ENCODE assay signal across 7 cellular contexts in the genomic region with DNA sequence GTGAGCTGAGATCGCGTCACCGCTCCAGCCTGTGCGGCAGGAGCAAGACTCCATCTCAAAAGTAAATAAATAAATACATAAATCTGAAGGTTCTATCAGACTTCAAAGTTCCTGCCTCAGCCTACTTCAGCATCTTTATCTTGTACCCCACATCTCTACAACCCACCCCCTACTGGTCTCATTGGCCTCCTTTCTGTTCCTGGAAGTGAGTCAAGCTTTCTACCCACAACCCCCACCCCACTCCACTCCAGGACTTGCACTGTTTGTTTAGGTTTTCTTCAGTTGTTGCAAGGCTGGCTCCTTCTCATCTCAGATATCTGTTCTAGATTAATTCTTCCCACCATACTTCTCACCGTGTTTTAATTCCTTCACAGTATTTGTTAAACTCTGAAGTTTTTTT. TPM values are rescaled to one million over a fixed set of nuclear protein-coding genes. Genes with fewer than 3 reads are reported as not detected.
A peak's percentile ranks its signal among the peaks of the same experiment; 100 is the strongest.
DNase-seq lines count a peak whose midpoint lies in the region; ATAC-seq and TF ChIP-seq lines count a peak whose summit lies in the region.

No MANE protein-coding gene starts in this region.

- intact Hi-C loops in HCT116 (cut with micrococcal nuclease) = loop anchor here (10.0 kb wide), 1 partner anchor 151 kb away; a partner anchor contains a TSS
- intact Hi-C loops in body of pancreas (cut with DNase I) = no loop called here
- intact Hi-C loops in tibial artery (cut with DNase I; ENCODE audit: low total_unique reads) = no loop called here

- H3K4me3 ChIP-seq in HCT116 (replicated peaks in 1 of 2; ENCODE audit: low read depth in 1 of 2, low read length in 2 of 2) = peak overlapping the region; percentile 94 to 96
- H3K4me3 ChIP-seq in body of pancreas = no peak overlapping the region
- H3K4me3 ChIP-seq in mesodermal cell (ENCODE audit: extremely low read depth, insufficient read depth, low read length, poor library complexity, severe bottlenecking) = peak overlapping the region; percentile 94
- H3K4me3 ChIP-seq in tibial artery = peak overlapping the region; percentile 74 to 79

- peaks cover 43% of the 10 kb centered on the region for H3K79me2 ChIP-seq in HCT116 (ENCODE audit: insufficient read depth, low read length)

- H3K27me3 ChIP-seq in HCT116 (ENCODE audit: insufficient read depth, low read length) (no peaks in the 10 kb centered on the region), body of pancreas (no peaks in the 10 kb centered on the region), tibial artery (no peaks in the 10 kb centered on the region)

- TF ChIP-seq CTCF in HCT116 (IDR thresholded peaks at IDR 0.05 in 2 of 3, conservative IDR thresholded peaks at IDR 0.05 in 1 of 3; ENCODE audit: borderline replicate concordance in 1 of 3, insufficient read depth in 1 of 3, low read depth in 2 of 3, low read length in 2 of 3) (no peak), body of pancreas (IDR thresholded peaks at IDR 0.05) (no peak), tibial artery (IDR thresholded peaks at IDR 0.05) (no peak)

- 75 to 78% methylated on average over 5 of the region's 5 CpGs for WGBS in body of pancreas, 2 donors
- no CpG with 5 or more reads among the region's 5 CpGs for WGBS in mesodermal cell (ENCODE audit: insufficient coverage in 2 of 2), 2 experiments

- H3K4me2 ChIP-seq in HCT116 (ENCODE audit: low read length) = peak overlapping the region; percentile 85

- H3K4me1 ChIP-seq in HCT116 (ENCODE audit: control insufficient read depth in 1 of 2, insufficient read depth in 2 of 2, low read length in 2 of 2) (peaks cover 11 to 27% of the 10 kb centered on the region in 2 experiments), body of pancreas (peaks cover 34% of the 10 kb centered on the region), mesodermal cell (ENCODE audit: control insufficient read depth, insufficient read depth, low read length, poor library complexity, severe bottlenecking) (peaks cover 7% of the 10 kb centered on the region), tibial artery (peaks cover 0 to 26% (median 16%) of the 10 kb centered on the region in 4 donors)

- DNase-seq in HCT116 (ENCODE audit: low read depth, low spot score) (no peak), RPMI7951 (ENCODE audit: low read depth) (peak; percentile 11), body of pancreas (no peak), tibial artery (no peak), kidney glomerular epithelial cell (lab: John Stamatoyannopoulos, UW) (no peak), epidermal melanocyte (ENCODE audit: insufficient read length, low spot score) (no peak)

- ATAC-seq in HCT116 (peak; percentile 37), body of pancreas (no peak)

- no peak overlapping the region for H2AFZ ChIP-seq in HCT116 (ENCODE audit: low read depth, low read length, poor library complexity, severe bottlenecking)

- H3K9me2 ChIP-seq in HCT116 (ENCODE audit: insufficient read depth) = no peaks in the 10 kb centered on the region

- peaks cover 8% of the 10 kb centered on the region; the same call in 1 of the 2 replicates for H4K20me1 ChIP-seq in HCT116 (ENCODE audit: insufficient read depth)

- no peak for TF ChIP-seq POLR2A in HCT116 (IDR thresholded peaks at IDR 0.05; ENCODE audit: borderline replicate concordance, extremely low read depth, insufficient read depth, insufficient read length)
- no peak for TF ChIP-seq POLR2A in body of pancreas (IDR thresholded peaks at IDR 0.05)

- peak overlapping the region; percentile 87 for H3K27ac ChIP-seq in HCT116 (ENCODE audit: low read depth, low read length)
- H3K27ac ChIP-seq in body of pancreas = peak overlapping the region; percentile 89 to 94 (median 90)
- peak overlapping the region; percentile 85 for H3K27ac ChIP-seq in mesodermal cell (ENCODE audit: low read depth, low read length, severe bottlenecking)
- H3K27ac ChIP-seq in tibial artery = peak overlapping the region; percentile 84 to 85

- POLR2A ChIA-PET in HCT116 (lab: Charles Lee) = interaction anchor here (0.7 kb wide), 1 partner anchor 11 kb away, joined by 3 read pairs; a partner anchor contains a TSS

- CTCF ChIA-PET in HCT116 (lab: Charles Lee) = no interaction called here

- H3K9ac ChIP-seq in HCT116 (ENCODE audit: low read length) = peak overlapping the region; percentile 92

- H3K36me3 ChIP-seq in HCT116 (ENCODE audit: control insufficient read depth in 1 of 2, insufficient read depth in 2 of 2, low read length in 2 of 2) = peaks cover 16 to 29% of the 10 kb centered on the region in 2 experiments
- H3K36me3 ChIP-seq in body of pancreas (replicated peaks in 1 of 2; ENCODE audit: insufficient read depth in 1 of 2, low read depth in 2 of 2) = no peaks in the 10 kb centered on the region
- H3K36me3 ChIP-seq in mesodermal cell (ENCODE audit: control insufficient read depth, insufficient read depth, low read length) = peaks cover 25% of the 10 kb centered on the region
- H3K36me3 ChIP-seq in tibial artery = peaks cover 14 to 27% (median 21%) of the 10 kb centered on the region in 3 donors

- BruUV-seq in HCT116 (replicated peaks; lab: Mats Ljungman, UMichigan) = TSS peak; percentile 98

- H3K9me3 ChIP-seq in HCT116 (ENCODE audit: control insufficient read depth in 1 of 2, insufficient read depth in 1 of 2, low read depth in 1 of 2, low read length in 2 of 2) = no peaks in the 10 kb centered on the region
- no peaks in the 10 kb centered on the region for H3K9me3 ChIP-seq in body of pancreas
- no peaks in the 10 kb centered on the region for H3K9me3 ChIP-seq in mesodermal cell (ENCODE audit: control insufficient read depth, low read length)
- no peaks in the 10 kb centered on the region for H3K9me3 ChIP-seq in tibial artery

- RAD21 ChIA-PET in HCT116 (lab: Charles Lee; ENCODE audit: low non-redundant PET in 1 of 2, low total read pairs in 2 of 2, uncharacterized antibody in 2 of 2, unreplicated experiment in 2 of 2) = no interaction called here

- TF ChIP-seq RAD21 in HCT116 (IDR thresholded peaks at IDR 0.05; ENCODE audit: low read depth) = no peak

TF ChIP-seq in HCT116, 20 proteins besides CTCF, POLR2A, EP300 and RAD21 (continues in another document):
- TF ChIP-seq TCF7L2 (IDR thresholded peaks at IDR 0.05; ENCODE audit: borderline replicate concordance, extremely low read depth, insufficient read depth, insufficient read length) (no peak), EGR1 (IDR thresholded peaks at IDR 0.05; ENCODE audit: low read depth) (no peak), ZNF274 (IDR thresholded peaks at IDR 0.05; ENCODE audit: low read depth, low read length) (no peak), CBX3 (IDR thresholded peaks at IDR 0.05; ENCODE audit: low read depth) (no peak), EZH2 (IDR thresholded peaks at IDR 0.05) (no peak), ZFX (IDR thresholded peaks at IDR 0.05) (no peak), SP1 (IDR thresholded peaks at IDR 0.05; ENCODE audit: low read depth) (no peak), YY1 (IDR thresholded peaks at IDR 0.05; ENCODE audit: extremely low read depth, insufficient replicate concordance, low read depth, low read length) (no peak), FOSL1 (IDR thresholded peaks at IDR 0.05; ENCODE audit: low read depth) (no peak), JUND (IDR thresholded peaks at IDR 0.05) (no peak), POLR2AphosphoS5 (IDR thresholded peaks at IDR 0.05; ENCODE audit: low read depth, low read length) (no peak), EZH2phosphoT487 (IDR thresholded peaks at IDR 0.05; ENCODE audit: borderline replicate concordance) (no peak)
- TF ChIP-seq, protein P1, sequence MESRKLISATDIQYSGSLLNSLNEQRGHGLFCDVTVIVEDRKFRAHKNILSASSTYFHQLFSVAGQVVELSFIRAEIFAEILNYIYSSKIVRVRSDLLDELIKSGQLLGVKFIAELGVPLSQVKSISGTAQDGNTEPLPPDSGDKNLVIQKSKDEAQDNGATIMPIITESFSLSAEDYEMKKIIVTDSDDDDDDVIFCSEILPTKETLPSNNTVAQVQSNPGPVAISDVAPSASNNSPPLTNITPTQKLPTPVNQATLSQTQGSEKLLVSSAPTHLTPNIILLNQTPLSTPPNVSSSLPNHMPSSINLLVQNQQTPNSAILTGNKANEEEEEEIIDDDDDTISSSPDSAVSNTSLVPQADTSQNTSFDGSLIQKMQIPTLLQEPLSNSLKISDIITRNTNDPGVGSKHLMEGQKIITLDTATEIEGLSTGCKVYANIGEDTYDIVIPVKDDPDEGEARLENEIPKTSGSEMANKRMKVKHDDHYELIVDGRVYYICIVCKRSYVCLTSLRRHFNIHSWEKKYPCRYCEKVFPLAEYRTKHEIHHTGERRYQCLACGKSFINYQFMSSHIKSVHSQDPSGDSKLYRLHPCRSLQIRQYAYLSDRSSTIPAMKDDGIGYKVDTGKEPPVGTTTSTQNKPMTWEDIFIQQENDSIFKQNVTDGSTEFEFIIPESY (IDR thresholded peaks at IDR 0.05; ENCODE audit: extremely low read depth, insufficient replicate concordance, low read length) = no peak
- TF ChIP-seq, protein P2, sequence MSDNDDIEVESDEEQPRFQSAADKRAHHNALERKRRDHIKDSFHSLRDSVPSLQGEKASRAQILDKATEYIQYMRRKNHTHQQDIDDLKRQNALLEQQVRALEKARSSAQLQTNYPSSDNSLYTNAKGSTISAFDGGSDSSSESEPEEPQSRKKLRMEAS (IDR thresholded peaks at IDR 0.05) = no peak
- TF ChIP-seq, protein P3, sequence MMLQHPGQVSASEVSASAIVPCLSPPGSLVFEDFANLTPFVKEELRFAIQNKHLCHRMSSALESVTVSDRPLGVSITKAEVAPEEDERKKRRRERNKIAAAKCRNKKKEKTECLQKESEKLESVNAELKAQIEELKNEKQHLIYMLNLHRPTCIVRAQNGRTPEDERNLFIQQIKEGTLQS (IDR thresholded peaks at IDR 0.05) = no peak

RNA-seq across cellular contexts. Expression of a gene that starts 0.7 kb away (rescaled TPM):
- total RNA-seq in HCT116 (2021; ENCODE audit: unreplicated experiment) = 71.7 TPM
- polyA plus RNA-seq in HCT116 (2012) = 27.7 and 39.8 TPM in 2 replicates
- 162 and 186 TPM in 2 replicates for total RNA-seq in RPMI7951 (2014; rRNA removed; shearing (Covaris generic))
- total RNA-seq in body of pancreas = 10 to 100 TPM; 37.2 to 66.7 TPM
- 88.1 TPM for polyA plus RNA-seq in mesodermal cell (2013, experiment 1 of 2)
- 111 TPM for polyA plus RNA-seq in mesodermal cell (2013, experiment 2 of 2)

RNA-seq across cellular contexts. Expression of a gene that starts 10.9 kb away (rescaled TPM):
- total RNA-seq in HCT116 (2021; ENCODE audit: unreplicated experiment) (118 TPM), body of pancreas (10 to 100 TPM; 30.9 to 42.5 TPM)
- polyA plus RNA-seq in HCT116 (2012) = 59.3 and 66.0 TPM in 2 replicates
- total RNA-seq in RPMI7951 (2014; rRNA removed; shearing (Covaris generic)) = 85.4 and 86.5 TPM in 2 replicates
- 34.2 TPM for polyA plus RNA-seq in mesodermal cell (2013, experiment 1 of 2)
- polyA plus RNA-seq in mesodermal cell (2013, experiment 2 of 2) = 33.5 TPM

RNA-seq across cellular contexts. Expression of a gene that starts 23.7 kb away (rescaled TPM):
- 16.3 TPM for total RNA-seq in HCT116 (2021; ENCODE audit: unreplicated experiment)
- polyA plus RNA-seq in HCT116 (2012) = 3.4 and 4.5 TPM in 2 replicates
- 13.4 and 15.9 TPM in 2 replicates for total RNA-seq in RPMI7951 (2014; rRNA removed; shearing (Covaris generic))
- total RNA-seq in body of pancreas = 10 to 100 TPM in 1 of 2 donors, 1 to 10 TPM in 1; 5.6 to 11.4 TPM
- polyA plus RNA-seq in mesodermal cell (2013, experiment 1 of 2) = 14.2 TPM
- 14.3 TPM for polyA plus RNA-seq in mesodermal cell (2013, experiment 2 of 2)

Comparison
In these comparisons a context has a peak if more than half of its experiments do, and no peak if none do; other contexts are left out.
1. H3K4me3 ChIP-seq: peak in HCT116 (2 of 2), mesodermal cell (single experiment) and tibial artery (2 of 2); none in body of pancreas (0 of 2).
2. Peak in every context shown above with its lines, with median percentiles within 50 percentile points of each other: H3K27ac ChIP-seq.